Comparison of ENCODE assay signal across 1 cellular context in genomic region chr7:94040254-94040653, GRCh38.
TF ChIP-seq lines count a peak whose summit lies in the region.

No MANE protein-coding gene starts in this region.

TF ChIP-seq in endothelial cell of umbilical vein, 7 proteins besides CTCF, POLR2A, EP300 and RAD21:
- TF ChIP-seq JUN (IDR thresholded peaks at IDR 0.05; ENCODE audit: borderline replicate concordance, insufficient read depth, insufficient read length, low read depth), result no peak
- TF ChIP-seq MYC (IDR thresholded peaks at IDR 0.05; ENCODE audit: low read depth, low read length), result no peak
- no peak for TF ChIP-seq GATA2 (IDR thresholded peaks at IDR 0.05; ENCODE audit: insufficient read depth, insufficient read length, low read depth, low read length)
- TF ChIP-seq FOS (IDR thresholded peaks at IDR 0.05; ENCODE audit: borderline replicate concordance, insufficient read depth, low read length), result no peak
- no peak for TF ChIP-seq EZH2 (IDR thresholded peaks at IDR 0.05; ENCODE audit: borderline replicate concordance, low read depth, low read length, severe bottlenecking)
- no peak for TF ChIP-seq MAX (IDR thresholded peaks at IDR 0.05; ENCODE audit: insufficient read depth, insufficient read length)
- no peak for TF ChIP-seq POLR2AphosphoS5 (IDR thresholded peaks at IDR 0.05; ENCODE audit: insufficient read depth, low read depth, low read length)
TF ChIP-seq in endothelial cell of umbilical vein: peak in this region for 0.
